Comparison of ENCODE assay signal across 24 cellular contexts in the genomic region with DNA sequence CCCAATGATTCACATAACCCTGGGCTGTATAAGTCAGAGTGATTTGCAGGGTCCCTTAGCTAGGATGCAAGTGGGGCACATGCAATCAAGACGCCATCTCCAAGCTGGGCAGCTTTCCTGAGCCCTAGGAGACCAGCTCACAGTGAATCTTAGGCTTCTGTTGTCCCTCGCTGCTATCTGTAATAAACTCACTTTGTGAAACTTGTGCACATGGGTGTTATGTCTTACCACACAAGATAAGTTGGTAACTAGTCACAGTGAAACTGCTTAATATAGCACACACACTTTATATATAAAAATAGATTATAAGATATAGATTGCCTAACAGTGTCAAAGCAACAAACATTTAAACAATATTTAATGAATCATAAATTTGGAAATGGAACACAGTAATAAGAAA.
"Had no signal": no experiment of that assay in that cellular context is flagged by ENCODE, and none has a peak within 500 bp of the region (broad histone marks: within the 10 kb centered on the region; RNA-seq: fewer than 3 reads in every experiment).

No MANE protein-coding gene starts in this region.

- DNase-seq: IMR-90; Karpas-422; KG1; MG63; NCI-H1092; NCI-H1105 treated with DMSO at 0.1 percent for 48 hours; NCI-H1436; NCI-H187; NCI-H2029; NCI-H2081 treated with DMSO at 0.1 percent for 48 hours; NCI-H2171; NCI-H226; NCI-H446; NCI-H510A; NCI-H524 treated with DMSO at 0.1 percent for 48 hours; NCI-H69; NCI-H774; NK-92 treated with Interleukin-12 subunit alpha and Interleukin-12 subunit beta, amount 100 ng/mL, for 24 hours; RPMI8226; SHP77; SK-N-SH; SW 1271; T-cell had no signal

- ATAC-seq: HepG2, T-cell had no signal

- H3K4me3 ChIP-seq: MG63 had no signal
